ENCODE assay signal across 1 cellular context in the genomic region with DNA sequence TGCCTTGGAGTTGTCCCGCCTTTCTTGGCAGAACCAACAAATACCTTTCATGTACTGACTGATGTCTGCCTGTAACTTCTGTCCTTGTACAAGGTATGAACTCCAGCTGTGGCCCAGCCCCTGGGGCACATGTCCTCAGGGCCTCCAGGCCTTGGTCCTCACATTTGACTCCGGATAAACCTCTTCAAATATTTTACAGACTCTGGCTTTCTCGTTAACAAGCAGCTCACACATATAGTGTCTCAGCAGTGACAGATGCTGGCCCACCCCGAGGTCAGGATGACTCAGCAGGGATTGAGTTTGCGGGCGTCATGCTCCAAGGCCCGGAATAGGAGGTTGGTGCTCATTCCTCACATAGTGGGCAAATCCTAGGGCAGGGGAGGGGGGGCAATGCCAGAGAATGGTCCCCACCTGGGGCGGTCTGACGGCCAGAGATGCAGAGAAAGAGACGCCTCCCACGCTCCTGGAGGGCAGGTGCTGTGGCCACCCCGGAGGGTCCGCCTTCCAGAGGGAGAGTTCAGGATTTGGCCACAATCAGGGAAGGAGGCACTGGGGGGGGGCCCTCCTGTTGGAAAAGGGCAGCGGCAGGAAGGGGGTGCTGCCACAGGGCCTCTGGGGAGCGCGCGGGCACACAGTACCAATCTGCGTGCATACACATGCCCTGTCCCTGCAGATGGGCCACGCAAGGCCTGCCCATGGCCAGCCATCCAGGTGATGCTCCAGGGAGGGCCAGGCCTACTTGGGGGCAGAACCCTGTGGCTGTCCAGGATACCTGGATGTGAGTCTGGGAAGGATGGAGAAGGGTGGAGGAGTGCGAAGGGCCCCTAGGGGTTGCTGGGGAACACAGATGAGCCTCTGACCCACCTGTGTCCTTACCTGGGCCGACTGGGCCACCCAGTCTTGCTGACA.
A peak's percentile ranks its signal among the peaks of the same experiment; 100 is the strongest.
TF ChIP-seq lines count a peak whose summit lies in the region.

No MANE protein-coding gene starts in this region.

TF ChIP-seq in HEK293, 187 proteins besides CTCF, POLR2A, EP300 and RAD21:
- TF ChIP-seq, protein P1, sequence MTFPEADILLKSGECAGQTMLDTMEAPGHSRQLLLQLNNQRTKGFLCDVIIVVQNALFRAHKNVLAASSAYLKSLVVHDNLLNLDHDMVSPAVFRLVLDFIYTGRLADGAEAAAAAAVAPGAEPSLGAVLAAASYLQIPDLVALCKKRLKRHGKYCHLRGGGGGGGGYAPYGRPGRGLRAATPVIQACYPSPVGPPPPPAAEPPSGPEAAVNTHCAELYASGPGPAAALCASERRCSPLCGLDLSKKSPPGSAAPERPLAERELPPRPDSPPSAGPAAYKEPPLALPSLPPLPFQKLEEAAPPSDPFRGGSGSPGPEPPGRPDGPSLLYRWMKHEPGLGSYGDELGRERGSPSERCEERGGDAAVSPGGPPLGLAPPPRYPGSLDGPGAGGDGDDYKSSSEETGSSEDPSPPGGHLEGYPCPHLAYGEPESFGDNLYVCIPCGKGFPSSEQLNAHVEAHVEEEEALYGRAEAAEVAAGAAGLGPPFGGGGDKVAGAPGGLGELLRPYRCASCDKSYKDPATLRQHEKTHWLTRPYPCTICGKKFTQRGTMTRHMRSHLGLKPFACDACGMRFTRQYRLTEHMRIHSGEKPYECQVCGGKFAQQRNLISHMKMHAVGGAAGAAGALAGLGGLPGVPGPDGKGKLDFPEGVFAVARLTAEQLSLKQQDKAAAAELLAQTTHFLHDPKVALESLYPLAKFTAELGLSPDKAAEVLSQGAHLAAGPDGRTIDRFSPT (tag by site-specific recombination; IDR thresholded peaks at IDR 0.05) = 0 out of 2 replicates have a peak, but pooled peaks have one; percentile 51
- TF ChIP-seq ZNF660 (tag by site-specific recombination; IDR thresholded peaks at IDR 0.05) = 0 out of 2 replicates have a peak, but pooled peaks have one; percentile 29
- TF ChIP-seq IKZF3 (tag by site-specific recombination; IDR thresholded peaks at IDR 0.05) = peak; percentile 51; the same call in 1 of the 2 replicates
- peak; percentile 23; the same call in 1 of the 2 replicates for TF ChIP-seq ZBTB17 (tag by site-specific recombination; IDR thresholded peaks at IDR 0.05)
- peak; percentile 48; the same call in 1 of the 2 replicates for TF ChIP-seq ZEB2 (tag by site-specific recombination; IDR thresholded peaks at IDR 0.05)
- peak; percentile 34; the same call in 1 of the 2 replicates for TF ChIP-seq SP7 (tag by site-specific recombination; IDR thresholded peaks at IDR 0.05)
- TF ChIP-seq GLIS2 (tag by site-specific recombination; IDR thresholded peaks at IDR 0.05) = peak; percentile 44; the same call in 1 of the 2 replicates
- peak; percentile 44 for TF ChIP-seq ZNF629 (tag by site-specific recombination; IDR thresholded peaks at IDR 0.05)
- TF ChIP-seq, protein P2, sequence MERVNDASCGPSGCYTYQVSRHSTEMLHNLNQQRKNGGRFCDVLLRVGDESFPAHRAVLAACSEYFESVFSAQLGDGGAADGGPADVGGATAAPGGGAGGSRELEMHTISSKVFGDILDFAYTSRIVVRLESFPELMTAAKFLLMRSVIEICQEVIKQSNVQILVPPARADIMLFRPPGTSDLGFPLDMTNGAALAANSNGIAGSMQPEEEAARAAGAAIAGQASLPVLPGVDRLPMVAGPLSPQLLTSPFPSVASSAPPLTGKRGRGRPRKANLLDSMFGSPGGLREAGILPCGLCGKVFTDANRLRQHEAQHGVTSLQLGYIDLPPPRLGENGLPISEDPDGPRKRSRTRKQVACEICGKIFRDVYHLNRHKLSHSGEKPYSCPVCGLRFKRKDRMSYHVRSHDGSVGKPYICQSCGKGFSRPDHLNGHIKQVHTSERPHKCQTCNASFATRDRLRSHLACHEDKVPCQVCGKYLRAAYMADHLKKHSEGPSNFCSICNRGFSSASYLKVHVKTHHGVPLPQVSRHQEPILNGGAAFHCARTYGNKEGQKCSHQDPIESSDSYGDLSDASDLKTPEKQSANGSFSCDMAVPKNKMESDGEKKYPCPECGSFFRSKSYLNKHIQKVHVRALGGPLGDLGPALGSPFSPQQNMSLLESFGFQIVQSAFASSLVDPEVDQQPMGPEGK (tag by site-specific recombination; IDR thresholded peaks at IDR 0.05) = 0 out of 2 replicates have a peak, but pooled peaks have one; percentile 40
- TF ChIP-seq, protein P3, sequence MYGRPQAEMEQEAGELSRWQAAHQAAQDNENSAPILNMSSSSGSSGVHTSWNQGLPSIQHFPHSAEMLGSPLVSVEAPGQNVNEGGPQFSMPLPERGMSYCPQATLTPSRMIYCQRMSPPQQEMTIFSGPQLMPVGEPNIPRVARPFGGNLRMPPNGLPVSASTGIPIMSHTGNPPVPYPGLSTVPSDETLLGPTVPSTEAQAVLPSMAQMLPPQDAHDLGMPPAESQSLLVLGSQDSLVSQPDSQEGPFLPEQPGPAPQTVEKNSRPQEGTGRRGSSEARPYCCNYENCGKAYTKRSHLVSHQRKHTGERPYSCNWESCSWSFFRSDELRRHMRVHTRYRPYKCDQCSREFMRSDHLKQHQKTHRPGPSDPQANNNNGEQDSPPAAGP (tag by site-specific recombination; IDR thresholded peaks at IDR 0.05) = 0 out of 2 replicates have a peak, but pooled peaks have one; percentile 56
- peak; percentile 67 for TF ChIP-seq ZBTB8A (tag by site-specific recombination; IDR thresholded peaks at IDR 0.05)
- TF ChIP-seq SP2 (tag by site-specific recombination; IDR thresholded peaks at IDR 0.05) = peak; percentile 35; the same call in 1 of the 2 replicates
TF ChIP-seq in HEK293: peak in this region for 12; not testable (repeated sequence) for 175.
